ENCODE assay signal across 9 cellular contexts in genomic region chr17:5077781-5078105, GRCh38. TPM values are rescaled to one million over a fixed set of nuclear protein-coding genes. Genes with fewer than 3 reads are reported as not detected.
DNase-seq lines count a peak whose midpoint lies in the region; ATAC-seq and TF ChIP-seq lines count a peak whose summit lies in the region.
"Had no signal": no experiment of that assay in that cellular context is flagged by ENCODE, and none has a peak within 500 bp of the region (broad histone marks: within the 10 kb centered on the region; RNA-seq: fewer than 3 reads in every experiment).

No MANE protein-coding gene starts in this region.

- no peak overlapping the region for H3K27ac ChIP-seq in hepatocyte

- no peak for TF ChIP-seq CTCF in hepatocyte (IDR thresholded peaks at IDR 0.05; ENCODE audit: poor library complexity)

- H3K9me3 Mint-ChIP-seq in activated naive CD8-positive, alpha-beta T cell treated with anti-CD3 and anti-CD28 coated beads for 36 hours = peaks cover 12% of the 10 kb centered on the region
- H3K9me3 Mint-ChIP-seq in stimulated activated effector memory CD8-positive, alpha-beta T cell treated with anti-CD3 and anti-CD28 coated beads, Interleukin-12 subunit alpha, Interleukin-12 subunit beta, amount 100 ng/mL, for 72 hours = no peaks in the 10 kb centered on the region

- H3K27me3 ChIP-seq in H7 (ENCODE audit: control insufficient read depth, insufficient read depth, low read length) = peaks cover 5% of the 10 kb centered on the region; the same call in 1 of the 2 replicates
- H3K27me3 ChIP-seq in hepatocyte = no peaks in the 10 kb centered on the region

- no peaks in the 10 kb centered on the region for H4K20me1 ChIP-seq in hepatocyte (ENCODE audit: insufficient read depth, poor library complexity, severe bottlenecking)

- DNase-seq in H7 (no peak), hepatocyte (ENCODE audit: low spot score) (no peak), NCI-H1092 (lab: John Stamatoyannopoulos, UW) (no peak), amygdala (lab: John Stamatoyannopoulos, UW) (no peak), NCI-H1436 (lab: John Stamatoyannopoulos, UW) (no peak)
- no peak for DNase-seq in activated naive CD8-positive, alpha-beta T cell treated with anti-CD3 and anti-CD28 coated beads for 36 hours
- DNase-seq in stimulated activated effector memory CD8-positive, alpha-beta T cell treated with anti-CD3 and anti-CD28 coated beads, Interleukin-12 subunit alpha, Interleukin-12 subunit beta, amount 100 ng/mL, for 72 hours (ENCODE audit: low spot score in 2 of 2) = no peak

- no peaks in the 10 kb centered on the region for H3K27me3 Mint-ChIP-seq in activated naive CD8-positive, alpha-beta T cell treated with anti-CD3 and anti-CD28 coated beads for 36 hours

- peaks cover 5% of the 10 kb centered on the region for H3K4me1 ChIP-seq in hepatocyte (ENCODE audit: insufficient read depth)

- ATAC-seq in stimulated activated effector memory CD8-positive, alpha-beta T cell treated with anti-CD3 and anti-CD28 coated beads, Interleukin-12 subunit alpha, Interleukin-12 subunit beta, amount 100 ng/mL, for 72 hours = no peak
- no peak for ATAC-seq in HG03565 (IDR thresholded peaks at IDR 0.05; ENCODE audit: unreplicated experiment)

- H3K4me2 ChIP-seq in hepatocyte = peak overlapping the region; percentile 67

- peak overlapping the region; percentile 79 for H3K4me3 Mint-ChIP-seq in activated naive CD8-positive, alpha-beta T cell treated with anti-CD3 and anti-CD28 coated beads for 36 hours
- peak overlapping the region; percentile 76 for H3K4me3 Mint-ChIP-seq in stimulated activated effector memory CD8-positive, alpha-beta T cell treated with anti-CD3 and anti-CD28 coated beads, Interleukin-12 subunit alpha, Interleukin-12 subunit beta, amount 100 ng/mL, for 72 hours

- WGBS in hepatocyte (ENCODE audit: low lambda C conversion rate, missing lambda C conversion rate) = 81% methylated on average over 14 of the region's 14 CpGs

- H3K36me3 ChIP-seq in H7 (replicated peaks; ENCODE audit: control insufficient read depth, insufficient read depth, low read length) (no peaks in the 10 kb centered on the region), hepatocyte (replicated peaks; ENCODE audit: insufficient read depth, low read depth) (no peaks in the 10 kb centered on the region)

- H3K27ac Mint-ChIP-seq in activated naive CD8-positive, alpha-beta T cell treated with anti-CD3 and anti-CD28 coated beads for 36 hours = peak overlapping the region; percentile 96
- peak overlapping the region; percentile 70 for H3K27ac Mint-ChIP-seq in stimulated activated effector memory CD8-positive, alpha-beta T cell treated with anti-CD3 and anti-CD28 coated beads, Interleukin-12 subunit alpha, Interleukin-12 subunit beta, amount 100 ng/mL, for 72 hours

- no peaks in the 10 kb centered on the region for H3K9me3 ChIP-seq in hepatocyte (ENCODE audit: low read depth)

- H3K4me3 ChIP-seq in H7 (ENCODE audit: insufficient read depth, low read depth, low read length) = peak overlapping the region; percentile 47
- H3K4me3 ChIP-seq in hepatocyte = no peak overlapping the region

- H3K36me3 Mint-ChIP-seq in activated naive CD8-positive, alpha-beta T cell treated with anti-CD3 and anti-CD28 coated beads for 36 hours = peaks cover 32% of the 10 kb centered on the region
- H3K36me3 Mint-ChIP-seq in stimulated activated effector memory CD8-positive, alpha-beta T cell treated with anti-CD3 and anti-CD28 coated beads, Interleukin-12 subunit alpha, Interleukin-12 subunit beta, amount 100 ng/mL, for 72 hours = no peaks in the 10 kb centered on the region

- no peaks in the 10 kb centered on the region for H3K9me2 ChIP-seq in hepatocyte (replicated peaks; ENCODE audit: insufficient read depth)

- H3K4me1 Mint-ChIP-seq in activated naive CD8-positive, alpha-beta T cell treated with anti-CD3 and anti-CD28 coated beads for 36 hours = peaks cover 23% of the 10 kb centered on the region
- peaks cover 28% of the 10 kb centered on the region for H3K4me1 Mint-ChIP-seq in stimulated activated effector memory CD8-positive, alpha-beta T cell treated with anti-CD3 and anti-CD28 coated beads, Interleukin-12 subunit alpha, Interleukin-12 subunit beta, amount 100 ng/mL, for 72 hours

- no peaks in the 10 kb centered on the region for H3K79me2 ChIP-seq in hepatocyte

- H2AFZ ChIP-seq in hepatocyte = no peak overlapping the region

RNA-seq across cellular contexts. Expression of gene ZFP3, which starts 0.5 kb away (rescaled TPM):
- 0.21 and 0.96 TPM in 2 replicates for total RNA-seq in H7 (2014; rRNA removed; shearing (Covaris generic))
- total RNA-seq in activated naive CD8-positive, alpha-beta T cell treated with anti-CD3 and anti-CD28 coated beads for 36 hours = 1 to 10 TPM; 2.3 to 2.4 TPM
- 0.12 and 0.23 TPM in 2 replicates for total RNA-seq in hepatocyte
- polyA plus RNA-seq in hepatocyte = 0.24 and 0.32 TPM in 2 replicates

RNA-seq across cellular contexts. Expression of gene ZNF232, which starts 33.9 kb away (rescaled TPM):
- 20.1 and 24.8 TPM in 2 replicates for total RNA-seq in H7 (2014; rRNA removed; shearing (Covaris generic))
- 10 to 100 TPM; 24.0 to 27.5 TPM for total RNA-seq in activated naive CD8-positive, alpha-beta T cell treated with anti-CD3 and anti-CD28 coated beads for 36 hours
- 10.1 and 11.8 TPM in 2 replicates for total RNA-seq in hepatocyte
- polyA plus RNA-seq in hepatocyte = 8.1 and 12.0 TPM in 2 replicates

RNA-seq across cellular contexts. Expression of gene USP6, which starts 38.1 kb away (rescaled TPM):
- 0.03 TPM in 1 of 2 replicates, not detected in the other for total RNA-seq in H7 (2014; rRNA removed; shearing (Covaris generic))
- under 1 TPM; 0.04 to 0.10 TPM for total RNA-seq in activated naive CD8-positive, alpha-beta T cell treated with anti-CD3 and anti-CD28 coated beads for 36 hours
- total RNA-seq in hepatocyte = 0.07 and 0.12 TPM in 2 replicates
- 0.11 and 0.34 TPM in 2 replicates for polyA plus RNA-seq in hepatocyte
- total RNA-seq: RPMI7951 had no signal

RNA-seq across cellular contexts. Expression of gene SLC52A1, which starts 42.5 kb away (rescaled TPM):
- 0.10 TPM in 1 of 2 replicates, not detected in the other for total RNA-seq in H7 (2014; rRNA removed; shearing (Covaris generic))
- not detected for total RNA-seq in activated naive CD8-positive, alpha-beta T cell treated with anti-CD3 and anti-CD28 coated beads for 36 hours
- 0.13 TPM in 1 of 2 replicates, not detected in the other for total RNA-seq in hepatocyte
- 0.16 TPM in 1 of 2 replicates, not detected in the other for polyA plus RNA-seq in hepatocyte
- total RNA-seq: RPMI7951 had no signal
